In the genomic region with DNA sequence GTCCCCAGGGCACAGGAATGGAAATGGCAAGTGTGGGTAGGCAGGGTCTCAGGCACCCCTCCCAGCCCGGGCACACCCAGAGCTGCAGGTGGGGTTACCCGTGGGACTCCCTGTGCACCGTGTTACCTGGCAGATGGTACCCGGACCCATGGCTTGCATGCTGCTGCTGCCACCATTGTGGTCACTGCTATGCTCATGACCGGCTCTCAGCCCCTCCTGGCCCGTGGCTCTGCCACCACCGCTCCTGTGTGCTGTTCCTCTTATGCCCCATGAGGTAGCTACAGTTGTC, we compare ENCODE assay signal across 20 cellular contexts. TPM values are rescaled to one million over a fixed set of nuclear protein-coding genes. Genes with fewer than 3 reads are reported as not detected.
"Had no signal": no experiment of that assay in that cellular context is flagged by ENCODE, and none has a peak within 500 bp of the region (broad histone marks: within the 10 kb centered on the region; RNA-seq: fewer than 3 reads in every experiment).

No MANE protein-coding gene starts in this region.

- H3K9me3 Mint-ChIP-seq: dendritic cell treated with granulocyte-macrophage colony-stimulating factor and Interleukin-4, amounts not matched to agents 40 ng/mL and 50 ng/mL, for 4 days; effector memory CD8-positive, alpha-beta T cell; endodermal cell; immature natural killer cell; mesothelial cell of epicardium had no signal

- H3K36me3 Mint-ChIP-seq: immature natural killer cell, mesothelial cell of epicardium, naive B cell had no signal

- H3K27ac Mint-ChIP-seq: dendritic cell treated with granulocyte-macrophage colony-stimulating factor and Interleukin-4, amounts not matched to agents 40 ng/mL and 50 ng/mL, for 4 days; endodermal cell; mesothelial cell of epicardium; naive B cell had no signal

- H3K4me1 ChIP-seq: colonic mucosa, foreskin keratinocyte had no signal

- H3K27me3 Mint-ChIP-seq: effector memory CD8-positive, alpha-beta T cell had no signal

- H3K27ac ChIP-seq: colonic mucosa, epithelial cell of prostate, foreskin keratinocyte, gastroesophageal sphincter, heart left ventricle, hepatocyte, left ventricle myocardium inferior, lower lobe of right lung had no signal

- H3K4me3 Mint-ChIP-seq: dendritic cell treated with granulocyte-macrophage colony-stimulating factor and Interleukin-4, amounts not matched to agents 40 ng/mL and 50 ng/mL, for 4 days had no signal

- H3K27me3 ChIP-seq: colonic mucosa, gastroesophageal sphincter, heart left ventricle, hepatocyte had no signal

- H3K36me3 ChIP-seq: colonic mucosa, gastroesophageal sphincter, heart left ventricle, left ventricle myocardium inferior, lower lobe of right lung had no signal

- H3K9me3 ChIP-seq: colonic mucosa, gastroesophageal sphincter, heart left ventricle, left ventricle myocardium inferior, lower lobe of right lung, mucosa of descending colon had no signal

- DNase-seq: cortex of kidney, foreskin keratinocyte had no signal

- H3K4me3 ChIP-seq: colonic mucosa, hepatocyte, lower lobe of right lung, mucosa of descending colon had no signal

RNA-seq across cellular contexts. Expression of a gene that starts 21.7 kb away (rescaled TPM):
- total RNA-seq: fibroblast of villous mesenchyme, foreskin keratinocyte, kidney epithelial cell had no signal
- polyA plus RNA-seq: fibroblast of lung, foreskin keratinocyte, immature natural killer cell, keratinocyte had no signal
